In genomic region chr3:123688241-123688747, GRCh38 we compare ENCODE assay signal across 11 cellular contexts.
DNase-seq lines count a peak whose midpoint lies in the region; ATAC-seq and TF ChIP-seq lines count a peak whose summit lies in the region.
"Had no signal": no experiment of that assay in that cellular context is flagged by ENCODE, and none has a peak within 500 bp of the region (broad histone marks: within the 10 kb centered on the region; RNA-seq: fewer than 3 reads in every experiment).

No MANE protein-coding gene starts in this region.

- no peaks in the 10 kb centered on the region for H3K4me1 Mint-ChIP-seq in effector memory CD8-positive, alpha-beta T cell (ENCODE audit: low read depth in 2 of 2)
- H3K4me1 Mint-ChIP-seq in CD4-positive, alpha-beta memory T cell: no peaks in the 10 kb centered on the region

- H3K36me3 ChIP-seq in GM23248 (ENCODE audit: low read depth) (peaks cover 20% of the 10 kb centered on the region; the same call in 1 of the 2 replicates), stomach (peaks cover 0 to 65% (median 22%) of the 10 kb centered on the region in 4 donors)
- no peaks in the 10 kb centered on the region for H3K36me3 ChIP-seq in CD4-positive, alpha-beta memory T cell (ENCODE audit: insufficient read depth, low read length)
- H3K36me3 ChIP-seq: neutrophil had no signal

- POLR2A ChIA-PET in CD4-positive, alpha-beta memory T cell (lab: Charles Lee; ENCODE audit: partially characterized antibody): no interaction called here

- H2AFZ ChIP-seq in GM23248: no peak overlapping the region

- peak; percentile 97 for DNase-seq in GM23248
- peak; percentile 88 for DNase-seq in amniotic epithelial cell (ENCODE audit: low read depth)
- peak; percentile 68 for DNase-seq in glomerular endothelial cell (ENCODE audit: extremely low read depth, low read depth, low spot score)
- no peak for DNase-seq in stomach
- no peak for DNase-seq in effector memory CD8-positive, alpha-beta T cell
- no peak for DNase-seq in NCI-H524 (lab: John Stamatoyannopoulos, UW)
- no peak for DNase-seq in CD4-positive, alpha-beta memory T cell
- no peak for DNase-seq in NK-92 treated with Interleukin-12 subunit alpha and Interleukin-12 subunit beta, amount 100 ng/mL, for 24 hours (lab: John Stamatoyannopoulos, UW)
- DNase-seq: activated CD8-positive, alpha-beta memory T cell treated with anti-CD3 and anti-CD28 coated beads, Interleukin-2, amount 50 U/mL, for 4 hours; H7 had no signal

- H3K4me1 ChIP-seq in GM23248 (ENCODE audit: insufficient read depth) (peaks cover 30% of the 10 kb centered on the region), stomach (peaks cover 0 to 97% (median 43%) of the 10 kb centered on the region in 4 donors)
- H3K4me1 ChIP-seq in CD4-positive, alpha-beta memory T cell (ENCODE audit: insufficient read depth, low read length): no peaks in the 10 kb centered on the region

- H3K27me3 ChIP-seq in GM23248 (replicated peaks; ENCODE audit: insufficient read depth) (no peaks in the 10 kb centered on the region), stomach (no peaks in the 10 kb centered on the region)
- H3K27me3 ChIP-seq in CD4-positive, alpha-beta memory T cell (ENCODE audit: insufficient read depth, low read length): no peaks in the 10 kb centered on the region
- H3K27me3 ChIP-seq: neutrophil had no signal

- H3K4me3 Mint-ChIP-seq in effector memory CD8-positive, alpha-beta T cell: no peak overlapping the region
- H3K4me3 Mint-ChIP-seq in CD4-positive, alpha-beta memory T cell: peak overlapping the region in 1 of 8 donors; percentile 42

- H3K27ac ChIP-seq in GM23248 (peak overlapping the region; percentile 73), stomach (peak overlapping the region in 4 of 5 donors; percentile 22 to 91 (median 67))
- H3K27ac ChIP-seq in CD4-positive, alpha-beta memory T cell (ENCODE audit: low read depth, low read length): no peak overlapping the region
- H3K27ac ChIP-seq: neutrophil had no signal

- H3K9me2 ChIP-seq in GM23248 (ENCODE audit: insufficient read depth): no peaks in the 10 kb centered on the region

- H3K27me3 Mint-ChIP-seq in effector memory CD8-positive, alpha-beta T cell: peaks cover 16 to 22% of the 10 kb centered on the region in 2 donors
- peaks cover 0 to 5% of the 10 kb centered on the region in 2 donors for H3K27me3 Mint-ChIP-seq in CD4-positive, alpha-beta memory T cell

- no peak overlapping the region for H3K27ac Mint-ChIP-seq in effector memory CD8-positive, alpha-beta T cell
- no peak overlapping the region for H3K27ac Mint-ChIP-seq in CD4-positive, alpha-beta memory T cell

- H3K9me3 Mint-ChIP-seq in effector memory CD8-positive, alpha-beta T cell: no peaks in the 10 kb centered on the region
- no peaks in the 10 kb centered on the region for H3K9me3 Mint-ChIP-seq in CD4-positive, alpha-beta memory T cell

- no peak for TF ChIP-seq EP300 in stomach (IDR thresholded peaks at IDR 0.05)

- CTCF ChIA-PET in CD4-positive, alpha-beta memory T cell (lab: Charles Lee; ENCODE audit: partially characterized antibody): no interaction called here

- TF ChIP-seq CTCF in stomach (IDR thresholded peaks at IDR 0.05): no peak

- H4K20me1 ChIP-seq in GM23248 (ENCODE audit: insufficient read depth): no peaks in the 10 kb centered on the region

- peak overlapping the region; percentile 21; the same call in 1 of the 2 replicates for H3K9ac ChIP-seq in GM23248

- WGBS in GM23248 (ENCODE audit: low coverage in 1 of 2, low lambda C conversion rate in 2 of 2, missing lambda C conversion rate in 2 of 2), 2 experiments: 17 to 20% methylated on average over 4 of the region's 4 CpGs
- WGBS in stomach, 5 donors: 75 to 85% (median 77%) methylated on average over 4 of the region's 4 CpGs

- H3K4me3 ChIP-seq in GM23248 (no peak overlapping the region), stomach (no peak overlapping the region)
- no peak overlapping the region for H3K4me3 ChIP-seq in CD4-positive, alpha-beta memory T cell (ENCODE audit: low read length in 2 of 2)

- no peaks in the 10 kb centered on the region for H3K36me3 Mint-ChIP-seq in effector memory CD8-positive, alpha-beta T cell (ENCODE audit: insufficient read depth)
- no peaks in the 10 kb centered on the region for H3K36me3 Mint-ChIP-seq in CD4-positive, alpha-beta memory T cell

- no peak for ATAC-seq in effector memory CD8-positive, alpha-beta T cell (replicated peaks)

- peaks cover 28% of the 10 kb centered on the region for H3F3A ChIP-seq in GM23248 (ENCODE audit: insufficient read depth)

- intact Hi-C loops in stomach (cut with DNase I; ENCODE audit: low total_unique reads): no loop called here
- intact Hi-C loops in CD4-positive, alpha-beta memory T cell (cut with micrococcal nuclease): no loop called here

- peak overlapping the region; percentile 46 for H3K4me2 ChIP-seq in GM23248 (ENCODE audit: unreplicated experiment)

- no peak for TF ChIP-seq POLR2A in stomach (IDR thresholded peaks at IDR 0.05)

- H3K9me3 ChIP-seq in GM23248 (ENCODE audit: low read depth): no peaks in the 10 kb centered on the region
- H3K9me3 ChIP-seq in stomach: no peaks in the 10 kb centered on the region
- no peaks in the 10 kb centered on the region for H3K9me3 ChIP-seq in CD4-positive, alpha-beta memory T cell (ENCODE audit: control insufficient read depth in 1 of 2, low read length in 2 of 2)
- H3K9me3 ChIP-seq: neutrophil had no signal

- in situ Hi-C loops in GM23248 (cut with MboI): no loop called here

- H3K79me2 ChIP-seq in GM23248 (ENCODE audit: insufficient read depth): no peaks in the 10 kb centered on the region

Comparison
In these comparisons a context has a peak if more than half of its experiments do, and no peak if none do; other contexts are left out.
1. DNase-seq: peak in GM23248 (single experiment), amniotic epithelial cell (single experiment) and glomerular endothelial cell (single experiment); none in stomach (single experiment), effector memory CD8-positive, alpha-beta T cell (0 of 3), NCI-H524 (0 of 2), CD4-positive, alpha-beta memory T cell (0 of 5) and NK-92 treated with Interleukin-12 subunit alpha and Interleukin-12 subunit beta, amount 100 ng/mL, for 24 hours (single experiment).